In genomic region chr9:129413537-129414376, GRCh38 we compare ENCODE assay signal across 1 cellular context.
TF ChIP-seq lines count a peak whose summit lies in the region.

No MANE protein-coding gene starts in this region.

TF ChIP-seq in GM12878, 131 proteins besides CTCF, POLR2A, EP300 and RAD21 (continued from another document):
- TF ChIP-seq, protein P1, sequence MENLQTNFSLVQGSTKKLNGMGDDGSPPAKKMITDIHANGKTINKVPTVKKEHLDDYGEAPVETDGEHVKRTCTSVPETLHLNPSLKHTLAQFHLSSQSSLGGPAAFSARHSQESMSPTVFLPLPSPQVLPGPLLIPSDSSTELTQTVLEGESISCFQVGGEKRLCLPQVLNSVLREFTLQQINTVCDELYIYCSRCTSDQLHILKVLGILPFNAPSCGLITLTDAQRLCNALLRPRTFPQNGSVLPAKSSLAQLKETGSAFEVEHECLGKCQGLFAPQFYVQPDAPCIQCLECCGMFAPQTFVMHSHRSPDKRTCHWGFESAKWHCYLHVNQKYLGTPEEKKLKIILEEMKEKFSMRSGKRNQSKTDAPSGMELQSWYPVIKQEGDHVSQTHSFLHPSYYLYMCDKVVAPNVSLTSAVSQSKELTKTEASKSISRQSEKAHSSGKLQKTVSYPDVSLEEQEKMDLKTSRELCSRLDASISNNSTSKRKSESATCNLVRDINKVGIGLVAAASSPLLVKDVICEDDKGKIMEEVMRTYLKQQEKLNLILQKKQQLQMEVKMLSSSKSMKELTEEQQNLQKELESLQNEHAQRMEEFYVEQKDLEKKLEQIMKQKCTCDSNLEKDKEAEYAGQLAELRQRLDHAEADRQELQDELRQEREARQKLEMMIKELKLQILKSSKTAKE (IDR thresholded peaks at IDR 0.05; ENCODE audit: low read depth, poor library complexity, severe bottlenecking): no peak
- TF ChIP-seq WRNIP1 (IDR thresholded peaks at IDR 0.05; ENCODE audit: borderline replicate concordance, low read depth, low read length) (no peak), FOXK2 (IDR thresholded peaks at IDR 0.05) (no peak), JUNB (IDR thresholded peaks at IDR 0.05) (no peak), ZNF24 (IDR thresholded peaks at IDR 0.05) (no peak), EGR1 (IDR thresholded peaks at IDR 0.05; ENCODE audit: borderline replicate concordance in 1 of 2, low read depth in 2 of 2, low read length in 2 of 2) (peak in 1 of 2 experiments; percentile 76; a peak in 1 of 3 replicates), BCLAF1 (IDR thresholded peaks at IDR 0.05) (no peak), ATF7 (IDR thresholded peaks at IDR 0.05; ENCODE audit: low read depth) (no peak), HCFC1 (IDR thresholded peaks at IDR 0.05; ENCODE audit: low read length) (peak; percentile 29; the same call in 1 of the 2 replicates), GATAD2B (conservative IDR thresholded peaks at IDR 0.05; ENCODE audit: low read depth) (peak; percentile 79), ETV6 (conservative IDR thresholded peaks at IDR 0.05 in 1 of 2, IDR thresholded peaks at IDR 0.05 in 1 of 2; ENCODE audit: borderline replicate concordance in 1 of 2, low read depth in 1 of 2) (no peak), TAF1 (IDR thresholded peaks at IDR 0.05; ENCODE audit: borderline replicate concordance, low read depth, low read length) (peak; percentile 33; the same call in 1 of the 2 replicates), BACH1 (IDR thresholded peaks at IDR 0.05; ENCODE audit: borderline replicate concordance) (peak; percentile 74), ZNF207 (IDR thresholded peaks at IDR 0.05; ENCODE audit: borderline replicate concordance) (0 out of 2 replicates have a peak, but pooled peaks have one; percentile 55), CEBPB (IDR thresholded peaks at IDR 0.05; ENCODE audit: borderline replicate concordance in 1 of 2, low read depth in 2 of 2, low read length in 2 of 2) (no peak), SRF (IDR thresholded peaks at IDR 0.05; ENCODE audit: low read depth in 2 of 2, low read length in 2 of 2) (0 out of 4 replicates have a peak, but pooled peaks of 1 of the 2 experiments have one; percentile 48), PKNOX1 (IDR thresholded peaks at IDR 0.05) (peak; percentile 38; the same call in 1 of the 2 replicates), FOXM1 (IDR thresholded peaks at IDR 0.05; ENCODE audit: low read depth, low read length) (no peak), STAT1 (conservative IDR thresholded peaks at IDR 0.05) (peak; percentile 75; the same call in 1 of the 2 replicates), POLR2AphosphoS2 (IDR thresholded peaks at IDR 0.05; ENCODE audit: low read depth, low read length) (peak; percentile 67; the same call in 1 of the 2 replicates), IKZF2 (IDR thresholded peaks at IDR 0.05) (peak in 1 of 2 experiments; percentile 17; a peak in 1 of 4 replicates), IKZF1 (conservative IDR thresholded peaks at IDR 0.05) (peak; percentile 99)
- TF ChIP-seq, protein P2, sequence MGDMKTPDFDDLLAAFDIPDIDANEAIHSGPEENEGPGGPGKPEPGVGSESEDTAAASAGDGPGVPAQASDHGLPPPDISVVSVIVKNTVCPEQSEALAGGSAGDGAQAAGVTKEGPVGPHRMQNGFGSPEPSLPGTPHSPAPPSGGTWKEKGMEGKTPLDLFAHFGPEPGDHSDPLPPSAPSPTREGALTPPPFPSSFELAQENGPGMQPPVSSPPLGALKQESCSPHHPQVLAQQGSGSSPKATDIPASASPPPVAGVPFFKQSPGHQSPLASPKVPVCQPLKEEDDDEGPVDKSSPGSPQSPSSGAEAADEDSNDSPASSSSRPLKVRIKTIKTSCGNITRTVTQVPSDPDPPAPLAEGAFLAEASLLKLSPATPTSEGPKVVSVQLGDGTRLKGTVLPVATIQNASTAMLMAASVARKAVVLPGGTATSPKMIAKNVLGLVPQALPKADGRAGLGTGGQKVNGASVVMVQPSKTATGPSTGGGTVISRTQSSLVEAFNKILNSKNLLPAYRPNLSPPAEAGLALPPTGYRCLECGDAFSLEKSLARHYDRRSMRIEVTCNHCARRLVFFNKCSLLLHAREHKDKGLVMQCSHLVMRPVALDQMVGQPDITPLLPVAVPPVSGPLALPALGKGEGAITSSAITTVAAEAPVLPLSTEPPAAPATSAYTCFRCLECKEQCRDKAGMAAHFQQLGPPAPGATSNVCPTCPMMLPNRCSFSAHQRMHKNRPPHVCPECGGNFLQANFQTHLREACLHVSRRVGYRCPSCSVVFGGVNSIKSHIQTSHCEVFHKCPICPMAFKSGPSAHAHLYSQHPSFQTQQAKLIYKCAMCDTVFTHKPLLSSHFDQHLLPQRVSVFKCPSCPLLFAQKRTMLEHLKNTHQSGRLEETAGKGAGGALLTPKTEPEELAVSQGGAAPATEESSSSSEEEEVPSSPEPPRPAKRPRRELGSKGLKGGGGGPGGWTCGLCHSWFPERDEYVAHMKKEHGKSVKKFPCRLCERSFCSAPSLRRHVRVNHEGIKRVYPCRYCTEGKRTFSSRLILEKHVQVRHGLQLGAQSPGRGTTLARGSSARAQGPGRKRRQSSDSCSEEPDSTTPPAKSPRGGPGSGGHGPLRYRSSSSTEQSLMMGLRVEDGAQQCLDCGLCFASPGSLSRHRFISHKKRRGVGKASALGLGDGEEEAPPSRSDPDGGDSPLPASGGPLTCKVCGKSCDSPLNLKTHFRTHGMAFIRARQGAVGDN (IDR thresholded peaks at IDR 0.05): peak; percentile 94
TF ChIP-seq in GM12878: peak in this region for 49.
